In the genomic region with DNA sequence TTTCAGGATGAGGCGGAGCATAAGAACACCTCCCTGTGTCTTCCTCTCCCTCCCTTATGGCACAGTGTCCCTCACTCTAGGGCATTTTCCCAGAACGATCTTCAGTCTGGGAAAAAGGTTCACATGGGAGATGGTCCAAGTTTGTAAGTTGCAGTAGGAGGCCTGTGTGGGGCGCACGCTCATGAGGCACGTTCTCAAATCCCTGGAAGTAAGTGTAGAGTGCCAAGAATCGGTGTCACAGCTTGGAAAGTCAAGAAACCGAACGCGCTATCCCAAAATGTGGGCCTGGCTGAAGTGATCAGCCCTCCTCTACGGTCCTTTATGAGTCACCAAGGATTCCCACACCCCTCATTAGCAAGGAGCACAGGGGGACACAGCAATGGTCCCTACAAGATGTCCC, we compare ENCODE assay signal across 12 cellular contexts. TPM values are rescaled to one million over a fixed set of nuclear protein-coding genes. Genes with fewer than 3 reads are reported as not detected.
DNase-seq lines count a peak whose midpoint lies in the region; ATAC-seq and TF ChIP-seq lines count a peak whose summit lies in the region.
"Had no signal": no experiment of that assay in that cellular context is flagged by ENCODE, and none has a peak within 500 bp of the region (broad histone marks: within the 10 kb centered on the region; RNA-seq: fewer than 3 reads in every experiment).

No MANE protein-coding gene starts in this region.

- intact Hi-C loops in sciatic nerve (cut with DNase I): no loop called here

- H3K4me3 ChIP-seq in fibroblast of mammary gland (ENCODE audit: control insufficient read depth, low read depth, low read length): no peak overlapping the region
- H3K4me3 ChIP-seq: mucosa of descending colon had no signal

- in situ Hi-C loops in GM13977 (cut with MboI; ENCODE audit: low pct_unique_long_range_greater_than_20kb, low sequenced_read_pairs, unreplicated experiment): no loop called here

- H3K36me3 ChIP-seq in KOPT-K1 (ENCODE audit: insufficient read depth, low read length): no peaks in the 10 kb centered on the region

- H3K9me3 ChIP-seq in KOPT-K1 (ENCODE audit: insufficient read depth, low read length, poor library complexity, severe bottlenecking): no peaks in the 10 kb centered on the region
- H3K9me3 ChIP-seq: mucosa of descending colon had no signal

- H3K27ac ChIP-seq in KOPT-K1 (ENCODE audit: low read depth, low read length, poor library complexity, severe bottlenecking): peak overlapping the region; percentile 6

- ATAC-seq in sciatic nerve (peak; percentile 10), left lobe of liver (no peak)
- ATAC-seq: activated CD8-positive, alpha-beta T cell treated with anti-CD3 and anti-CD28 coated beads, Interleukin-2, amount 10 ng/mL, durations not matched to agents 7 days and 5 days had no signal

- TF ChIP-seq CTCF in fibroblast of mammary gland (conservative IDR thresholded peaks at IDR 0.05; ENCODE audit: control insufficient read depth, insufficient read depth, low read depth, low read length): peak; percentile 20
- TF ChIP-seq CTCF in GM13977 (IDR thresholded peaks at IDR 0.05; ENCODE audit: extremely low read depth, insufficient read depth, missing control alignments): no peak

- DNase-seq in AG08396 (ENCODE audit: low spot score) (peak; percentile 48), fibroblast of mammary gland (ENCODE audit: low read depth) (peak; percentile 37), sciatic nerve (ENCODE audit: low spot score) (no peak), left lobe of liver (ENCODE audit: low spot score) (no peak), NCI-H226 (no peak), GM13977 (ENCODE audit: low spot score) (no peak), HuH-7 (ENCODE audit: low spot score) (no peak)
- DNase-seq: activated effector memory CD4-positive, alpha-beta T cell treated with anti-CD3 and anti-CD28 coated beads, Interleukin-2, amount 50 U/mL, for 16 hours; DMS 273 treated with DMSO at 0.1 percent for 48 hours had no signal

RNA-seq across cellular contexts. Expression of a gene that starts 23.9 kb away (rescaled TPM):
- total RNA-seq in sciatic nerve (50.7 TPM), left lobe of liver (2.2 TPM)

RNA-seq across cellular contexts. Expression of a gene that starts 40.1 kb away (rescaled TPM):
- total RNA-seq in sciatic nerve (23.6 TPM), left lobe of liver (16.1 TPM)

RNA-seq across cellular contexts. Expression of a gene that starts 45.4 kb away (rescaled TPM):
- 20.8 TPM for total RNA-seq in sciatic nerve
- 7.8 TPM for total RNA-seq in left lobe of liver

Comparison
In these comparisons a context has a peak if more than half of its experiments do, and no peak if none do; other contexts are left out.
1. DNase-seq: peak in AG08396 (single experiment) and fibroblast of mammary gland (single experiment); none in sciatic nerve (single experiment), left lobe of liver (single experiment), NCI-H226 (single experiment), GM13977 (single experiment) and HuH-7 (single experiment).
2. RNA of a gene that starts 23.9 kb away (total RNA-seq): 50.7 TPM in sciatic nerve (single experiment); 2.2 TPM in left lobe of liver (single experiment); every median in the first group is over 10 times any median in the second.